ENCODE assay signal across 14 cellular contexts in genomic region chr1:206895837-206896242, GRCh38. TPM values are rescaled to one million over a fixed set of nuclear protein-coding genes. Genes with fewer than 3 reads are reported as not detected.
DNase-seq lines count a peak whose midpoint lies in the region; ATAC-seq and TF ChIP-seq lines count a peak whose summit lies in the region.
"Had no signal": no experiment of that assay in that cellular context is flagged by ENCODE, and none has a peak within 500 bp of the region (broad histone marks: within the 10 kb centered on the region; RNA-seq: fewer than 3 reads in every experiment).

No MANE protein-coding gene starts in this region.

- no peaks in the 10 kb centered on the region for H4K20me1 ChIP-seq in smooth muscle cell (ENCODE audit: low read depth)

- ATAC-seq in GM18907 (IDR thresholded peaks at IDR 0.05; ENCODE audit: unreplicated experiment), result no peak
- no peak for ATAC-seq in GM21526 (IDR thresholded peaks at IDR 0.05; ENCODE audit: low FRiP score, unreplicated experiment)

- TF ChIP-seq CTCF in smooth muscle cell (IDR thresholded peaks at IDR 0.05; ENCODE audit: borderline replicate concordance, insufficient read depth, poor library complexity, severe bottlenecking), result no peak
- no peak for TF ChIP-seq CTCF in transverse colon (IDR thresholded peaks at IDR 0.05)

- DNase-seq in SIG-M5 treated with dmso at 0.1 percent for 504 hours (lab: John Stamatoyannopoulos, UW; ENCODE audit: unreplicated experiment) (peak; percentile 16), SIG-M5 (lab: John Stamatoyannopoulos, UW) (no peak), NCI-H345 treated with DMSO at 0.1 percent for 48 hours (lab: John Stamatoyannopoulos, UW; ENCODE audit: unreplicated experiment) (peak; percentile 34), fibroblast of gingiva (ENCODE audit: low read depth) (peak; percentile 97), smooth muscle cell (lab: John Stamatoyannopoulos, UW; ENCODE audit: unreplicated experiment) (no peak), transverse colon (no peak)
- DNase-seq: CD4-positive, CD25-positive, alpha-beta regulatory T cell; effector CD8-positive, alpha-beta T cell; T-helper 1 cell had no signal

- H3K27me3 ChIP-seq in smooth muscle cell (ENCODE audit: low read depth) (no peaks in the 10 kb centered on the region), transverse colon (peaks cover 8% of the 10 kb centered on the region)

- H3K36me3 ChIP-seq in smooth muscle cell (ENCODE audit: low read depth), result no peaks in the 10 kb centered on the region
- no peaks in the 10 kb centered on the region for H3K36me3 ChIP-seq in transverse colon

- in situ Hi-C loops in transverse colon (cut with MboI; ENCODE audit: low pct_ligation_motif_present in 1 of 4, low pct_unique_long_range_greater_than_20kb in 1 of 4, low sequenced_read_pairs in 3 of 4), result no loop called here

- H3K9me3 ChIP-seq in smooth muscle cell (replicated peaks; ENCODE audit: low read depth) (no peaks in the 10 kb centered on the region), transverse colon (no peaks in the 10 kb centered on the region)

- H3K4me3 ChIP-seq in smooth muscle cell, result no peak overlapping the region
- H3K4me3 ChIP-seq in transverse colon, result no peak overlapping the region

- no peaks in the 10 kb centered on the region for H3F3A ChIP-seq in smooth muscle cell (ENCODE audit: low read depth)

- H3K79me2 ChIP-seq in smooth muscle cell (ENCODE audit: low read depth), result no peaks in the 10 kb centered on the region

- H3K4me1 ChIP-seq in smooth muscle cell (ENCODE audit: low read depth) (peaks cover 12% of the 10 kb centered on the region), transverse colon (peaks cover 0 to 7% (median 0%) of the 10 kb centered on the region in 4 donors)

- 11% methylated on average over 3 of the region's 3 CpGs for WGBS in smooth muscle cell (ENCODE audit: low lambda C conversion rate)
- WGBS in transverse colon (ENCODE audit: low coverage in 1 of 2), 2 donors, result 8 to 15% methylated on average over 2 to 3 of the region's 3 CpGs

- no peak for TF ChIP-seq EP300 in transverse colon (IDR thresholded peaks at IDR 0.05; ENCODE audit: low read depth)

- TF ChIP-seq POLR2A in transverse colon (IDR thresholded peaks at IDR 0.05), result no peak

- H2AFZ ChIP-seq in smooth muscle cell (ENCODE audit: low read depth), result no peak overlapping the region

- peak overlapping the region; percentile 57 for H3K9ac ChIP-seq in smooth muscle cell (ENCODE audit: low read depth)

- H3K27ac ChIP-seq in smooth muscle cell (ENCODE audit: low read depth) (peak overlapping the region; percentile 88), transverse colon (no peak overlapping the region)

- H3K4me2 ChIP-seq in smooth muscle cell, result peak overlapping the region; percentile 25

- intact Hi-C loops in transverse colon (cut with DNase I; ENCODE audit: low total_unique reads), result no loop called here

RNA-seq across cellular contexts. Expression of gene IL24, which starts 1.4 kb away (rescaled TPM):
- total RNA-seq in smooth muscle cell, result 1.5 and 1.8 TPM in 2 replicates
- 1.9 and 3.1 TPM in 2 replicates for polyA plus RNA-seq in smooth muscle cell
- total RNA-seq in transverse colon, result not detected
- total RNA-seq: CD4-positive, CD25-positive, alpha-beta regulatory T cell; temporal lobe had no signal

RNA-seq across cellular contexts. Expression of gene FCMR, which starts 25.9 kb away (rescaled TPM):
- total RNA-seq in smooth muscle cell (not detected in 2 replicates), transverse colon (10 to 100 TPM in 2 of 4 donors, 1 to 10 TPM in 1, under 1 TPM in 1; 1.00 to 51.6 (median 15.9) TPM)
- 1.6 and 4.0 TPM in 2 replicates for polyA plus RNA-seq in smooth muscle cell

RNA-seq across cellular contexts. Expression of gene IL20, which starts 30.4 kb away (rescaled TPM):
- total RNA-seq in smooth muscle cell, result not detected in 2 replicates
- polyA plus RNA-seq in smooth muscle cell, result 1.6 TPM in 1 of 2 replicates, not detected in the other
- not detected for total RNA-seq in transverse colon
- total RNA-seq: activated T-helper 2 cell treated with anti-CD3 and anti-CD28 coated beads, Interferon-gamma antibody, Interleukin-2, Interleukin-4, amounts not matched to agents 10 μg/mL and 5 μg/mL and 100 μg/mL, durations not matched to agents 14 hours and 24 hours and 36 hours; CD4-positive, CD25-positive, alpha-beta regulatory T cell; temporal lobe had no signal
- polyA plus RNA-seq: CD4-positive, CD25-positive, alpha-beta regulatory T cell; IgD-negative memory B cell had no signal

RNA-seq across cellular contexts. Expression of gene PIGR, which starts 50.4 kb away (rescaled TPM):
- total RNA-seq in smooth muscle cell (not detected in 2 replicates), transverse colon (over 10,000 TPM in 1 of 4 donors, 1,000 to 10,000 TPM in 3; 3,370 to 10,796 (median 6,659) TPM)
- not detected in 2 replicates for polyA plus RNA-seq in smooth muscle cell
- total RNA-seq: activated T-helper 2 cell treated with anti-CD3 and anti-CD28 coated beads, Interferon-gamma antibody, Interleukin-2, Interleukin-4, amounts not matched to agents 10 μg/mL and 5 μg/mL and 100 μg/mL, durations not matched to agents 14 hours and 24 hours and 36 hours; CD4-positive, CD25-positive, alpha-beta regulatory T cell had no signal
- polyA plus RNA-seq: CD4-positive, CD25-positive, alpha-beta regulatory T cell had no signal

Comparison
In these comparisons a context has a peak if more than half of its experiments do, and no peak if none do; other contexts are left out.
1. DNase-seq: peak in SIG-M5 treated with dmso at 0.1 percent for 504 hours (single experiment), NCI-H345 treated with DMSO at 0.1 percent for 48 hours (single experiment) and fibroblast of gingiva (single experiment); none in SIG-M5 (single experiment), smooth muscle cell (single experiment) and transverse colon (single experiment).